Comparison of ENCODE assay signal across 8 cellular contexts in genomic region chr1:236394016-236394481, GRCh38. TPM values are rescaled to one million over a fixed set of nuclear protein-coding genes. Genes with fewer than 3 reads are reported as not detected.
DNase-seq lines count a peak whose midpoint lies in the region; ATAC-seq, FAIRE-seq and TF ChIP-seq lines count a peak whose summit lies in the region.

TSS of gene EDARADD (plus strand) at chr1:236394286. CDS start at chr1:236394445, 159 bp downstream.

- peak within 1 kb of the TSS; percentile 76 to 97 for H3K9ac ChIP-seq in K562 (ENCODE audit: insufficient read depth in 1 of 2, low read depth in 2 of 2, low read length in 2 of 2)

- ATAC-seq in K562 (peak; percentile 2; the same call in 1 of the 3 replicates), HG03354 (IDR thresholded peaks at IDR 0.05; ENCODE audit: poor library complexity, severe bottlenecking, unreplicated experiment) (no peak)

- TF ChIP-seq CTCF in A673 (conservative IDR thresholded peaks at IDR 0.05; ENCODE audit: low read depth, low read length) (no peak), HEK293 (tag by site-specific recombination; IDR thresholded peaks at IDR 0.05) (no peak), K562 (IDR thresholded peaks at IDR 0.05 in 2 of 3, conservative IDR thresholded peaks at IDR 0.05 in 1 of 3; ENCODE audit: insufficient read depth in 2 of 3, low read depth in 1 of 3, low read length in 3 of 3) (no peak)

- 12% methylated on average over 7 of the region's 7 CpGs for WGBS in K562 (ENCODE audit: insufficient coverage, low coverage, missing lambda C conversion rate)

- no peak for DNase-seq in A673 (ENCODE audit: low spot score)
- DNase-seq in K562 (ENCODE audit: extremely low read depth in 1 of 4, low spot score in 3 of 4): peak in 1 of 4 experiments; percentile 51
- DNase-seq in NCI-H146 (lab: John Stamatoyannopoulos, UW): no peak
- no peak for DNase-seq in HPDE6-E6E7 (ENCODE audit: extremely low spot score)
- no peak for DNase-seq in anterior cingulate cortex (lab: John Stamatoyannopoulos, UW)

- POLR2A ChIA-PET in A673 (lab: Charles Lee; ENCODE audit: low non-redundant PET) (no interaction called here), HEK293 (lab: Yijun Ruan, JAX) (interaction anchor here (0.6 to 2.1 kb wide), 4 partner anchors 12 to 143 kb away, joined by 3 to 7 read pairs (median 4); no protein-coding TSS in a partner anchor), K562 (lab: Yijun Ruan, JAX) (interaction anchor here (0.7 to 7.8 kb wide), 11 partner anchors 9 to 113 kb away, joined by 3 to 47 read pairs (median 6); partner anchors contain the start of gene ERO1B)

- H2AFZ ChIP-seq in K562 (ENCODE audit: low read depth, low read length): peak within 1 kb of the TSS; percentile 94

- in situ Hi-C loops in K562 (cut with MboI): no loop called here

- no peak for TF ChIP-seq POLR2A in K562 (conservative IDR thresholded peaks at IDR 0.05)

- CTCF ChIA-PET in A673 (lab: Charles Lee) (no interaction called here), HEK293 (lab: Yijun Ruan, JAX) (interaction anchor here (0.5 to 2.0 kb wide), 7 partner anchors 26 to 289 kb away, joined by 3 to 9 read pairs (median 5); no protein-coding TSS in a partner anchor), K562 (lab: Yijun Ruan, JAX; ENCODE audit: low intra/inter-chr PET ratio) (no interaction called here)

- H3K27me3 ChIP-seq in A673 (replicated peaks; ENCODE audit: insufficient read depth, low read depth, low read length, poor library complexity) (peaks cover 8% of the 10 kb centered on the region), K562 (ENCODE audit: control insufficient read depth in 2 of 2, insufficient read depth in 2 of 2, low read length in 2 of 2) (no peaks in the 10 kb centered on the region), mononuclear cell (ENCODE audit: insufficient read depth, low read length) (peaks cover 8% of the 10 kb centered on the region)

- intact Hi-C loops in A673 (cut with micrococcal nuclease; ENCODE audit: unreplicated experiment) (no loop called here), K562 (cut with micrococcal nuclease) (loop anchor here (1.0 kb wide), 1 partner anchor 42 kb away; no protein-coding TSS in a partner anchor)

- H3K9me1 ChIP-seq in K562 (ENCODE audit: control insufficient read depth, insufficient read depth, low read length): no peaks in the 10 kb centered on the region

- H3K4me2 ChIP-seq in K562 (ENCODE audit: insufficient read depth, low read length): peak within 1 kb of the TSS; percentile 90

- H3K4me1 ChIP-seq in A673 (ENCODE audit: insufficient read depth, low read length, poor library complexity, severe bottlenecking) (no peaks in the 10 kb centered on the region), HEK293 (ENCODE audit: control insufficient read depth, insufficient read depth, low read length) (peaks cover 13% of the 10 kb centered on the region), K562 (replicated peaks in 1 of 2; ENCODE audit: control insufficient read depth in 2 of 2, insufficient read depth in 2 of 2, low read length in 2 of 2) (peaks cover 11 to 22% of the 10 kb centered on the region in 2 experiments), mononuclear cell (ENCODE audit: insufficient read depth, low read length) (peaks cover 25% of the 10 kb centered on the region)

- FAIRE-seq in K562 (lab: Jason Lieb, UNC): no peak

- H3K4me3 ChIP-seq in A673 (ENCODE audit: low read depth, low read length, poor library complexity, severe bottlenecking): peak within 1 kb of the TSS; percentile 55
- peak within 1 kb of the TSS; percentile 93 for H3K4me3 ChIP-seq in HEK293 (ENCODE audit: low read depth, low read length)
- H3K4me3 ChIP-seq in K562: peak within 1 kb of the TSS; percentile 81
- H3K4me3 ChIP-seq in mononuclear cell (ENCODE audit: low read length): peak within 1 kb of the TSS; percentile 46

- no TSS peak for BruUV-seq in A673 (replicated peaks; lab: Mats Ljungman, UMichigan)
- BruUV-seq in K562 (replicated peaks; lab: Mats Ljungman, UMichigan): no TSS peak

- H3K36me3 ChIP-seq in A673 (ENCODE audit: insufficient read depth, low read length, poor library complexity, severe bottlenecking) (no peaks in the 10 kb centered on the region), HEK293 (ENCODE audit: control insufficient read depth in 2 of 2, insufficient read depth in 1 of 2, low read length in 2 of 2) (no peaks in the 10 kb centered on the region; a peak in 1 of 3 replicates), K562 (ENCODE audit: control insufficient read depth, insufficient read depth, low read length) (peaks cover 5% of the 10 kb centered on the region; the same call in 1 of the 3 replicates)

- no peaks in the 10 kb centered on the region for H4K20me1 ChIP-seq in K562 (replicated peaks; ENCODE audit: control insufficient read depth, insufficient read depth, low read length)

- TF ChIP-seq RAD21 in K562 (CRISPR knock-in tag; conservative IDR thresholded peaks at IDR 0.05 in 1 of 2, IDR thresholded peaks at IDR 0.05 in 1 of 2): 0 out of 4 replicates have a peak, but pooled peaks of 1 of the 2 experiments have one; percentile 16

- H3K27ac ChIP-seq in A673 (ENCODE audit: low read depth, low read length, poor library complexity, severe bottlenecking) (no peak within 1 kb of the TSS), HEK293 (ENCODE audit: extremely low read depth, low read depth, low read length) (peak within 1 kb of the TSS; percentile 73; the same call in 1 of the 2 replicates), K562 (ENCODE audit: extremely low read depth, low read depth, low read length) (peak within 1 kb of the TSS; percentile 84)

- peak; percentile 3; the same call in 1 of the 2 replicates for TF ChIP-seq EP300 in K562 (IDR thresholded peaks at IDR 0.05; ENCODE audit: low read length)

- H3K9me3 ChIP-seq in A673 (ENCODE audit: low read depth, low read length, poor library complexity, severe bottlenecking): no peaks in the 10 kb centered on the region
- no peaks in the 10 kb centered on the region for H3K9me3 ChIP-seq in HEK293 (ENCODE audit: control insufficient read depth, insufficient read depth, low read depth, low read length)
- H3K9me3 ChIP-seq in K562 (replicated peaks; ENCODE audit: control insufficient read depth, insufficient read depth, low read depth, low read length): no peaks in the 10 kb centered on the region
- H3K9me3 ChIP-seq in mononuclear cell (ENCODE audit: low read depth, low read length): no peaks in the 10 kb centered on the region

- H3K79me2 ChIP-seq in K562 (ENCODE audit: control insufficient read depth, insufficient read depth, low read length): peaks cover 32% of the 10 kb centered on the region

TF ChIP-seq in K562, 482 proteins besides CTCF, POLR2A, EP300 and RAD21 (continues in another document):
- TF ChIP-seq SMARCB1 (IDR thresholded peaks at IDR 0.05; ENCODE audit: insufficient read length, low read depth) (no peak), ADNP (tag; IDR thresholded peaks at IDR 0.05) (no peak), ZNF384 (IDR thresholded peaks at IDR 0.05; ENCODE audit: low read depth, low read length) (peak; percentile 51; the same call in 1 of the 2 replicates), FOXK2 (conservative IDR thresholded peaks at IDR 0.05 in 1 of 2, IDR thresholded peaks at IDR 0.05 in 1 of 2; ENCODE audit: low read depth in 2 of 2) (no peak), ZNF444 (CRISPR knock-in tag; IDR thresholded peaks at IDR 0.05) (no peak), CREB5 (CRISPR knock-in tag; IDR thresholded peaks at IDR 0.05) (no peak), ZNF134 (CRISPR knock-in tag; conservative IDR thresholded peaks at IDR 0.05) (no peak)

RNA-seq across cellular contexts. Expression of gene EDARADD, which starts in this region (rescaled TPM):
- 0.15 and 0.52 TPM in 2 replicates for total RNA-seq in A673 (2021)
- total RNA-seq in K562 (2011; cell fraction: chromatin; rRNA removed; ENCODE audit: low replicate concordance): 1.1 and 4.5 TPM in 2 replicates
- 1.5 and 4.3 TPM in 2 replicates for total RNA-seq in K562 (2011; cell fraction: nucleolus; rRNA removed)
- total RNA-seq in K562 (2011; cell fraction: nucleoplasm; rRNA removed): 3.6 and 4.0 TPM in 2 replicates
- 20.6 and 23.1 TPM in 2 replicates for total RNA-seq in K562 (2014; rRNA removed)
- total RNA-seq in K562 (2014; rRNA removed; fragmentation: Illumina TruSeq; extraction: Trizol): 20.4 and 21.6 TPM in 2 replicates
- 29.3 and 32.2 TPM in 2 replicates for total RNA-seq in K562 (2015; rRNA removed; fragmentation: Illumina TruSeq; extraction: Trizol)
- total RNA-seq in K562 (2021): 21.1 and 22.5 TPM in 2 replicates
- 0.46 and 0.49 TPM in 2 replicates for polyA plus RNA-seq in K562 (2011; rRNA removed)
- 0.25 and 0.43 TPM in 2 replicates for polyA plus RNA-seq in K562 (2011; cell fraction: cytosol; rRNA removed)
- polyA plus RNA-seq in K562 (2011; cell fraction: nucleus; rRNA removed): 0.14 and 0.31 TPM in 2 replicates
- 20.5 and 30.0 TPM in 2 replicates for polyA plus RNA-seq in K562 (2012)
- 31.1 and 32.4 TPM in 2 replicates for polyA plus RNA-seq in K562 (2014; fragmentation: Illumina TruSeq; extraction: Trizol)
- 1 to 10 TPM; 5.2 to 8.5 TPM for polyA plus RNA-seq in K562 (2014; fragmentation: Nextera tagmentation; extraction: Ambion mirVana)
- 17.8 and 21.5 TPM in 2 replicates for polyA plus RNA-seq in K562 (2014; rRNA removed)
- polyA minus RNA-seq in K562 (2011; rRNA and poly(A)+ RNA removed): 0.56 and 0.72 TPM in 2 replicates
- polyA minus RNA-seq in K562 (2011; cell fraction: cytosol; rRNA and poly(A)+ RNA removed): 0.64 TPM in 1 of 2 replicates, not detected in the other
- 0.40 and 1.3 TPM in 2 replicates for polyA minus RNA-seq in K562 (2011; cell fraction: nucleus; rRNA and poly(A)+ RNA removed)
- total RNA-seq in mononuclear cell: 1.8 TPM
